ENCODE assay signal across 8 cellular contexts in the genomic region with DNA sequence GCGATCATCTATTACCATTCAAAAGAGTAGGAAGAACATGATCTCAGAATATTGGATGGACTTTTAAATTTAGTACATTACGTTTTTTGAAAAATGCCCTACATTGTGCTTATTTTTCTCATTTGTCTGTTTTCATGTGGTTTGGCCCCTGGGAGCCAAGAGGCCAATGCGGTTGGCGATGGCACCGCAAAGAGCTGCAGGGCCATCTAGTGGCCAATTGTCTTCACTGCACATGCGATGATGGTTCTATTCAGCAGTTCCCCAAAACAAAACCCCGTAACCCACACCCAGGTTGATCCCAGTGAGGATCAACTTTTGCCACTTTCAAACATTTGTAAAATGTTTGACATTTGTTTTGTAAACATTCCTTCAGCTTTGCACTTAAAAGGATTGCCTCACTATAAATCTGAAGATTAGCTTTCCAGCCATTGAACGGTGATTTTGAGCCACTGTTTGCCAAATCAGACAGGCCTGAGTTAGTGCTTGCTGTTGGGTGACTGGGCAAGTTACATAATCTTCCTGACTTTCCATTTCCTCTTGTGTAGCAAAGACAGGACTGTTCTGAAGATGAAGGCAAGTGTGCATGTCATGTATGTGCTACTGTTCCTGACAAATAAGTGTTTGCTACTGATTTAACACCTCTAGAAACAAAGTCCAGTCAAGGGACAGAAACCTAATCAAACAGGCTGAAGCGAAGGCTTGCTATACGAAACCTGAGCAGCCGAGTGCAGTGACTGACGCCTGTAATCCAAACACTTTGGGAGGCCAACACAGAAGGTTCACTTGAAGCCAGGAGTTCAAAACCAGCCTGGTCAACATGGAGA. TPM values are rescaled to one million over a fixed set of nuclear protein-coding genes. Genes with fewer than 3 reads are reported as not detected.
A peak's percentile ranks its signal among the peaks of the same experiment; 100 is the strongest.
DNase-seq lines count a peak whose midpoint lies in the region; TF ChIP-seq lines count a peak whose summit lies in the region.

No MANE protein-coding gene starts in this region.

- H3K27me3 ChIP-seq in Caco-2 (replicated peaks; ENCODE audit: control insufficient read depth, insufficient read depth, low read length) (no peaks in the 10 kb centered on the region), HL-60 (ENCODE audit: insufficient read depth, poor library complexity, severe bottlenecking) (no peaks in the 10 kb centered on the region), Peyer's patch (no peaks in the 10 kb centered on the region)

- POLR2A ChIA-PET in Caco-2 (lab: Charles Lee) = interaction anchor here (1.0 to 1.2 kb wide), 2 partner anchors 29 to 45 kb away, joined by 4 read pairs; a partner anchor contains a TSS

- H3K4me3 Mint-ChIP-seq in Caco-2 (ENCODE audit: unreplicated experiment) (no peak overlapping the region), neural crest cell (no peak overlapping the region)
- no peak overlapping the region for H3K4me3 Mint-ChIP-seq in activated T-helper 1 cell treated with anti-CD3 and anti-CD28 coated beads, Interleukin-12 subunit alpha, Interleukin-12 subunit beta, Interleukin-2, Interleukin-4 antibody, amounts not matched to agents 30 ng/mL and 10 ng/mL and 1 ng/mL, durations not matched to agents 14 hours and 24 hours and 36 hours

- H3K27me3 Mint-ChIP-seq in Caco-2 (ENCODE audit: insufficient read depth, unreplicated experiment) = no peaks in the 10 kb centered on the region
- no peaks in the 10 kb centered on the region for H3K27me3 Mint-ChIP-seq in activated T-helper 1 cell treated with anti-CD3 and anti-CD28 coated beads, Interleukin-12 subunit alpha, Interleukin-12 subunit beta, Interleukin-2, Interleukin-4 antibody, amounts not matched to agents 30 ng/mL and 10 ng/mL and 1 ng/mL, durations not matched to agents 14 hours and 24 hours and 36 hours (ENCODE audit: insufficient read depth)
- no peaks in the 10 kb centered on the region for H3K27me3 Mint-ChIP-seq in neural crest cell (ENCODE audit: low read depth)

- TF ChIP-seq CTCF in Caco-2 (IDR thresholded peaks at IDR 0.05; ENCODE audit: insufficient read depth in 1 of 2, low read depth in 1 of 2, low read length in 1 of 2, severe bottlenecking in 1 of 2, unreplicated experiment in 1 of 2) (peak; percentile 93 to 97), HL-60 (IDR thresholded peaks at IDR 0.05; ENCODE audit: insufficient read depth, low read length) (peak; percentile 96), Peyer's patch (IDR thresholded peaks at IDR 0.05) (peak; percentile 94 to 98 (median 98)), fibroblast of the aortic adventitia (IDR thresholded peaks at IDR 0.05; ENCODE audit: insufficient read depth, low read length) (peak; percentile 94), neural crest cell (conservative IDR thresholded peaks at IDR 0.05) (peak; percentile 99)

- H3K27ac Mint-ChIP-seq in Caco-2 (ENCODE audit: unreplicated experiment) (no peak overlapping the region), neural crest cell (ENCODE audit: unreplicated experiment) (no peak overlapping the region)
- H3K27ac Mint-ChIP-seq in activated T-helper 1 cell treated with anti-CD3 and anti-CD28 coated beads, Interleukin-12 subunit alpha, Interleukin-12 subunit beta, Interleukin-2, Interleukin-4 antibody, amounts not matched to agents 30 ng/mL and 10 ng/mL and 1 ng/mL, durations not matched to agents 14 hours and 24 hours and 36 hours = no peak overlapping the region

- H3K4me1 Mint-ChIP-seq in Caco-2 (ENCODE audit: low read depth, unreplicated experiment) = peaks cover 9% of the 10 kb centered on the region
- H3K4me1 Mint-ChIP-seq in activated T-helper 1 cell treated with anti-CD3 and anti-CD28 coated beads, Interleukin-12 subunit alpha, Interleukin-12 subunit beta, Interleukin-2, Interleukin-4 antibody, amounts not matched to agents 30 ng/mL and 10 ng/mL and 1 ng/mL, durations not matched to agents 14 hours and 24 hours and 36 hours (ENCODE audit: low read depth) = peaks cover 32% of the 10 kb centered on the region
- peaks cover 5% of the 10 kb centered on the region for H3K4me1 Mint-ChIP-seq in neural crest cell

- H3K9me3 ChIP-seq in Caco-2 (no peaks in the 10 kb centered on the region), Peyer's patch (no peaks in the 10 kb centered on the region)

- H3K4me3 ChIP-seq in Caco-2 (ENCODE audit: low read depth, low read length) = no peak overlapping the region
- H3K4me3 ChIP-seq in HL-60 (replicated peaks; ENCODE audit: insufficient read depth, low read length) = no peak overlapping the region
- H3K4me3 ChIP-seq in Peyer's patch = no peak overlapping the region
- H3K4me3 ChIP-seq in fibroblast of the aortic adventitia (ENCODE audit: low read depth, low read length) = no peak overlapping the region

- intact Hi-C loops in Caco-2 (cut with micrococcal nuclease; ENCODE audit: unreplicated experiment) = loop anchor here (1.0 to 5.0 kb wide), 4 partner anchors 17 to 229 kb away; a partner anchor contains a TSS
- intact Hi-C loops in activated T-helper 1 cell treated with anti-CD3 and anti-CD28 coated beads, Interleukin-12 subunit alpha, Interleukin-12 subunit beta, Interleukin-2, Interleukin-4 antibody, amounts not matched to agents 30 ng/mL and 10 ng/mL and 1 ng/mL, durations not matched to agents 14 hours and 24 hours and 36 hours (cut with micrococcal nuclease) = loop anchor here (1.0 kb wide), 7 partner anchors 20 to 229 kb away; a partner anchor contains a TSS

- TF ChIP-seq POLR2A in Peyer's patch (IDR thresholded peaks at IDR 0.05) = no peak

- H3K36me3 Mint-ChIP-seq in Caco-2 (ENCODE audit: insufficient read depth, unreplicated experiment) (peaks cover 7% of the 10 kb centered on the region), neural crest cell (ENCODE audit: low read depth) (no peaks in the 10 kb centered on the region)
- H3K36me3 Mint-ChIP-seq in activated T-helper 1 cell treated with anti-CD3 and anti-CD28 coated beads, Interleukin-12 subunit alpha, Interleukin-12 subunit beta, Interleukin-2, Interleukin-4 antibody, amounts not matched to agents 30 ng/mL and 10 ng/mL and 1 ng/mL, durations not matched to agents 14 hours and 24 hours and 36 hours (ENCODE audit: low read depth) = peaks cover 35% of the 10 kb centered on the region

- peak overlapping the region; percentile 22 for H3K27ac ChIP-seq in HL-60 (replicated peaks)
- no peak overlapping the region for H3K27ac ChIP-seq in Peyer's patch

- H3K9me3 Mint-ChIP-seq in Caco-2 (ENCODE audit: unreplicated experiment) = no peaks in the 10 kb centered on the region
- no peaks in the 10 kb centered on the region for H3K9me3 Mint-ChIP-seq in activated T-helper 1 cell treated with anti-CD3 and anti-CD28 coated beads, Interleukin-12 subunit alpha, Interleukin-12 subunit beta, Interleukin-2, Interleukin-4 antibody, amounts not matched to agents 30 ng/mL and 10 ng/mL and 1 ng/mL, durations not matched to agents 14 hours and 24 hours and 36 hours
- H3K9me3 Mint-ChIP-seq in neural crest cell = no peaks in the 10 kb centered on the region

- no TSS peak for BruUV-seq in Caco-2 (replicated peaks; lab: Mats Ljungman, UMichigan)

- no peaks in the 10 kb centered on the region for H3K36me3 ChIP-seq in Caco-2 (ENCODE audit: control insufficient read depth, insufficient read depth, low read length)
- no peaks in the 10 kb centered on the region for H3K36me3 ChIP-seq in Peyer's patch

- DNase-seq in Caco-2 = peak; percentile 70 to 80
- DNase-seq in HL-60 (ENCODE audit: low read depth in 1 of 2, low spot score in 1 of 2) = peak; percentile 73 to 85
- DNase-seq in Peyer's patch = peak; percentile 76 to 91 (median 76)
- peak; percentile 71 for DNase-seq in activated T-helper 1 cell treated with anti-CD3 and anti-CD28 coated beads, Interleukin-12 subunit alpha, Interleukin-12 subunit beta, Interleukin-2, Interleukin-4 antibody, amounts not matched to agents 30 ng/mL and 10 ng/mL and 1 ng/mL, durations not matched to agents 14 hours and 24 hours and 36 hours (ENCODE audit: low spot score)
- peak; percentile 83 for DNase-seq in fibroblast of the aortic adventitia (ENCODE audit: low read depth)
- DNase-seq in neural crest cell (ENCODE audit: low read depth, low spot score) = peak; percentile 75
- DNase-seq in stimulated activated naive CD4-positive, alpha-beta T cell (lab: John Stamatoyannopoulos, UW) = peak; percentile 29 to 77 (median 66)
- no peak for DNase-seq in T1000 (lab: John Stamatoyannopoulos, UW)

- H3K4me1 ChIP-seq in Caco-2 (0 out of 2 replicates have a peak, but pooled peaks cover 5% of the 10 kb centered on the region), Peyer's patch (peaks cover 0 to 13% (median 0%) of the 10 kb centered on the region in 4 donors)

- CTCF ChIA-PET in Caco-2 (lab: Charles Lee) = interaction anchor here (0.6 to 2.9 kb wide), 10 partner anchors 11 to 258 kb away, joined by 3 to 13 read pairs (median 4); a partner anchor contains a TSS

RNA-seq across cellular contexts. Expression of a gene that starts 29.2 kb away (rescaled TPM):
- total RNA-seq in Caco-2 (2022) = 215 and 225 TPM in 2 replicates
- total RNA-seq in Peyer's patch = 100 to 1,000 TPM; 139 to 287 (median 213) TPM
- total RNA-seq in activated T-helper 1 cell treated with anti-CD3 and anti-CD28 coated beads, Interleukin-12 subunit alpha, Interleukin-12 subunit beta, Interleukin-2, Interleukin-4 antibody, amounts not matched to agents 30 ng/mL and 10 ng/mL and 1 ng/mL, durations not matched to agents 14 hours and 24 hours and 36 hours = 177 and 181 TPM in 2 replicates
- 111 and 228 TPM in 2 replicates for total RNA-seq in fibroblast of the aortic adventitia (ENCODE audit: low replicate concordance)
- total RNA-seq in neural crest cell = 65.0 and 66.5 TPM in 2 replicates

RNA-seq across cellular contexts. Expression of a gene that starts 53.8 kb away (rescaled TPM):
- total RNA-seq in Caco-2 (2022) = 37.9 and 41.1 TPM in 2 replicates
- 10 to 100 TPM in 1 of 4 donors, 1 to 10 TPM in 3; 5.8 to 17.6 (median 8.0) TPM for total RNA-seq in Peyer's patch
- 1.9 and 2.1 TPM in 2 replicates for total RNA-seq in activated T-helper 1 cell treated with anti-CD3 and anti-CD28 coated beads, Interleukin-12 subunit alpha, Interleukin-12 subunit beta, Interleukin-2, Interleukin-4 antibody, amounts not matched to agents 30 ng/mL and 10 ng/mL and 1 ng/mL, durations not matched to agents 14 hours and 24 hours and 36 hours
- total RNA-seq in fibroblast of the aortic adventitia (ENCODE audit: low replicate concordance) = 3.4 and 4.4 TPM in 2 replicates
- 18.5 and 18.9 TPM in 2 replicates for total RNA-seq in neural crest cell

RNA-seq across cellular contexts. Expression of a gene that starts 57.1 kb away (rescaled TPM):
- total RNA-seq in Caco-2 (2022) = 27.8 and 33.1 TPM in 2 replicates
- 10 to 100 TPM in 3 of 4 donors, 1 to 10 TPM in 1; 6.3 to 23.9 (median 14.2) TPM for total RNA-seq in Peyer's patch
- 46.4 and 52.8 TPM in 2 replicates for total RNA-seq in activated T-helper 1 cell treated with anti-CD3 and anti-CD28 coated beads, Interleukin-12 subunit alpha, Interleukin-12 subunit beta, Interleukin-2, Interleukin-4 antibody, amounts not matched to agents 30 ng/mL and 10 ng/mL and 1 ng/mL, durations not matched to agents 14 hours and 24 hours and 36 hours
- 23.0 and 38.3 TPM in 2 replicates for total RNA-seq in fibroblast of the aortic adventitia (ENCODE audit: low replicate concordance)
- 33.5 and 36.5 TPM in 2 replicates for total RNA-seq in neural crest cell
